In the genomic region with DNA sequence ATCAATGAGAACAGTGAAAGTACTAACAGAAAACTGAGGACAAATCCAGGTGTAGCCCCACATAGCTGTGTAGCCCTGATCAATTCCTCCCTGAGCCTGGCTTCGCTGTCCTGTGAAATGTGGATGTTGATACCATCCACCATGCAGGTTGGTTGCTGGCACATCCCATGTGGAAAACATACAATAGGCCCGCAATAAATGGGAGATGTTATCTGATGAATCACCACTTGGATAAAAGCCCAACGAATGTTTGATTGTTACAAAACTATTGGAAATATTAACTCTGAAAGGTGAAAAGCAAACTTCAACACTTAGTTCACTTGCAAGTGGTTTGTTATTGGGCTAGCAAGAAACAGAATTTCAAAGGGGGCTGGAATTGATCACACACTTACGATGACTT, we compare ENCODE assay signal across 21 cellular contexts.
"Had no signal": no experiment of that assay in that cellular context is flagged by ENCODE, and none has a peak within 500 bp of the region (broad histone marks: within the 10 kb centered on the region; RNA-seq: fewer than 3 reads in every experiment).

No MANE protein-coding gene starts in this region.

- H3K9me3 Mint-ChIP-seq: activated B cell treated with CpG ODN at 0.5 μM for 24 hours; activated T-cell treated with anti-CD3 and anti-CD28 coated beads, Interleukin-2, amount 50 U/mL, for 4 hours; activated T-helper 2 cell treated with anti-CD3 and anti-CD28 coated beads, Interferon-gamma antibody, Interleukin-2, Interleukin-4, amounts not matched to agents 10 μg/mL and 5 μg/mL and 100 μg/mL, durations not matched to agents 14 hours and 24 hours and 36 hours; naive thymus-derived CD4-positive, alpha-beta T cell; neural crest cell; T-helper 1 cell treated with Interleukin-12 subunit alpha and Interleukin-12 subunit beta and Interleukin-4 antibody, amounts not matched to agents 30 μg/mL and 1 μg/mL, for 36 hours had no signal

- H3K27ac ChIP-seq: colonic mucosa, hepatocyte, spleen, upper lobe of left lung had no signal

- H3K36me3 ChIP-seq: colonic mucosa, spleen, upper lobe of left lung had no signal

- H3K27ac Mint-ChIP-seq: activated B cell treated with CpG ODN at 0.5 μM for 24 hours; activated CD4-positive, alpha-beta T cell treated with anti-CD3 and anti-CD28 coated beads for 36 hours; activated naive CD8-positive, alpha-beta T cell; activated T-helper 2 cell treated with anti-CD3 and anti-CD28 coated beads, Interferon-gamma antibody, Interleukin-2, Interleukin-4, amounts not matched to agents 10 μg/mL and 5 μg/mL and 100 μg/mL, durations not matched to agents 14 hours and 24 hours and 36 hours; endodermal cell; naive thymus-derived CD4-positive, alpha-beta T cell; T-helper 1 cell treated with Interleukin-12 subunit alpha and Interleukin-12 subunit beta and Interleukin-4 antibody, amounts not matched to agents 30 μg/mL and 1 μg/mL, for 36 hours had no signal

- H3K9me3 ChIP-seq: colonic mucosa, spleen, upper lobe of left lung had no signal

- H3K4me1 Mint-ChIP-seq: activated B cell treated with CpG ODN at 0.5 μM for 24 hours; activated CD4-positive, alpha-beta T cell treated with anti-CD3 and anti-CD28 coated beads for 36 hours; naive thymus-derived CD4-positive, alpha-beta T cell had no signal

- H3K36me3 Mint-ChIP-seq: activated naive CD8-positive, alpha-beta T cell; naive thymus-derived CD4-positive, alpha-beta T cell had no signal

- DNase-seq: activated B cell treated with CpG ODN at 0.5 μM for 24 hours; activated CD4-positive, alpha-beta T cell treated with anti-CD3 and anti-CD28 coated beads for 36 hours; activated CD4-positive, alpha-beta T cell treated with anti-CD3 and anti-CD28 coated beads, Interleukin-2, amount 50 U/mL, for 4 hours; activated CD8-positive, alpha-beta memory T cell treated with anti-CD3 and anti-CD28 coated beads, Interleukin-2, amount 50 U/mL, for 48 hours; activated naive CD4-positive, alpha-beta T cell; activated T-cell treated with anti-CD3 and anti-CD28 coated beads, Interleukin-2, amount 50 U/mL, for 4 hours; colonic mucosa; endodermal cell; left cardiac atrium; naive thymus-derived CD4-positive, alpha-beta T cell; spleen; stimulated activated CD4-positive, alpha-beta T cell treated with anti-CD3 and anti-CD28 coated beads, Interleukin-4, amount 100 ng/mL, for 4 hours; stimulated activated naive CD8-positive, alpha-beta T cell treated with anti-CD3 and anti-CD28 coated beads, Interleukin-15, Interleukin-2, amounts not matched to agents 100 U/mL and 50 U/mL, for 24 hours; T1000; upper lobe of left lung had no signal

- H3K27me3 ChIP-seq: colonic mucosa, hepatocyte, spleen, upper lobe of left lung had no signal

- FAIRE-seq: astrocyte had no signal

- H3K4me1 ChIP-seq: colonic mucosa, spleen, upper lobe of left lung had no signal

- H3K27me3 Mint-ChIP-seq: activated B cell treated with CpG ODN at 0.5 μM for 24 hours; activated naive CD8-positive, alpha-beta T cell had no signal

- H3K4me3 ChIP-seq: colonic mucosa, hepatocyte, spleen, upper lobe of left lung had no signal

- H3K4me3 Mint-ChIP-seq: activated B cell treated with CpG ODN at 0.5 μM for 24 hours; activated CD4-positive, alpha-beta T cell treated with anti-CD3 and anti-CD28 coated beads for 36 hours; activated naive CD8-positive, alpha-beta T cell; activated T-cell treated with anti-CD3 and anti-CD28 coated beads, Interleukin-2, amount 50 U/mL, for 4 hours; endodermal cell; naive thymus-derived CD4-positive, alpha-beta T cell; neural crest cell; T-helper 1 cell treated with Interleukin-12 subunit alpha and Interleukin-12 subunit beta and Interleukin-4 antibody, amounts not matched to agents 30 μg/mL and 1 μg/mL, for 36 hours had no signal

- ATAC-seq: activated CD4-positive, alpha-beta T cell treated with anti-CD3 and anti-CD28 coated beads for 36 hours; activated T-cell treated with anti-CD3 and anti-CD28 coated beads, Interleukin-2, amount 50 U/mL, for 4 hours; left cardiac atrium; naive thymus-derived CD4-positive, alpha-beta T cell; stimulated activated naive CD8-positive, alpha-beta T cell treated with anti-CD3 and anti-CD28 coated beads, Interleukin-15, Interleukin-2, amounts not matched to agents 100 U/mL and 50 U/mL, for 24 hours had no signal
